7 cellular contexts compared by ENCODE assay signal in the genomic region with DNA sequence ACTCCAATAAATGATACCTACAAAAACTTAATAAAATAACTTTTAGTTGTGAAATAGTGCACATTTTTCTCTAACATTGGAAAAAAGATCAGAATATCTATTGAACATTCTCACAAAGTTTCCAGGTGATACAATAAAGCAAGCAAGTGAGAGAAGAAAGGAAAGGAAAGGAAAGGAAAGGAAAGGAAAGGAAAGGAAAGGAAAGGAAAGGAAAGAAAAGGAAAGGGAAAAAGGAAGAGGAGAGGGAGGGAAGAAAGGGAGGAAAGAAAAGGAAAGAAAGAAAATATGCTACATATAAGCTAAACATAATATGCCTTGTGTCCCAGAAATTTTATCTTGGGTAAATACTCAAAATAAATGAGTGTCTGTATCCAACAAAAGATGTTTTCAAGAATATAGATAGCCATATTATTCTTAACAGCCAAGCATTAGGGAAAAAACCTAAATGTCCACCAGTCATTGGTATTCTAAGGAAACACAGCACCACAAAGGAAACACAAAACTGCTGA.
"Had no signal": no experiment of that assay in that cellular context is flagged by ENCODE, and none has a peak within 500 bp of the region (broad histone marks: within the 10 kb centered on the region; RNA-seq: fewer than 3 reads in every experiment).

No MANE protein-coding gene starts in this region.

- H3K27ac Mint-ChIP-seq: IgD-negative memory B cell had no signal

- H3K27ac ChIP-seq: HL-60, KMS-11 had no signal

- H3K4me3 Mint-ChIP-seq: IgD-negative memory B cell had no signal

- FAIRE-seq: HTR-8/SVneo had no signal

- H3K9ac ChIP-seq: KMS-11 had no signal

- H3K4me1 Mint-ChIP-seq: IgD-negative memory B cell had no signal

- DNase-seq: IMR-90, KBM-7, KG1 had no signal

- H3K36me3 Mint-ChIP-seq: IgD-negative memory B cell had no signal

- H3K4me2 ChIP-seq: KMS-11 had no signal

- H3K27me3 Mint-ChIP-seq: IgD-negative memory B cell had no signal
